ENCODE assay signal across 1 cellular context in the genomic region with DNA sequence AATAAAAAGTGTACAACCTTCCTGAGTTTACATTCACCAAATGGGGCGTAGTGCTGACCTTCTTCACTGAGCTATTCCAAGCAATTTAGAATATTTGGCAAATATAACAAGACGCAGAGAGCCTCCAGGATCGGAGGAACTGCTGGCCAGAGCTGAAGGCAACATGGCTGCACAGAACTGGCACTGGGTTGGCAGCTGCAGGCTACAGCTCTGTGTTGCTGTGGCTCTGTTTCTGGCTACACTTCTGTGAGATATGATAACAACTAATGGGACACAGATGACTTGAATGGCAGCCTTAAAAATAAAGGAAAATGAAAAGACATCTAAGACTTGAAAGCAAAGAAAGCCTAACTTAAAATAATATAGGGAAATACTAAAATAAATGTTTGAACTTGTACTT.
TF ChIP-seq lines count a peak whose summit lies in the region.

No MANE protein-coding gene starts in this region.

TF ChIP-seq in SK-N-SH, 30 proteins besides CTCF, POLR2A, EP300 and RAD21 (continued from another document):
- TF ChIP-seq, protein P1, sequence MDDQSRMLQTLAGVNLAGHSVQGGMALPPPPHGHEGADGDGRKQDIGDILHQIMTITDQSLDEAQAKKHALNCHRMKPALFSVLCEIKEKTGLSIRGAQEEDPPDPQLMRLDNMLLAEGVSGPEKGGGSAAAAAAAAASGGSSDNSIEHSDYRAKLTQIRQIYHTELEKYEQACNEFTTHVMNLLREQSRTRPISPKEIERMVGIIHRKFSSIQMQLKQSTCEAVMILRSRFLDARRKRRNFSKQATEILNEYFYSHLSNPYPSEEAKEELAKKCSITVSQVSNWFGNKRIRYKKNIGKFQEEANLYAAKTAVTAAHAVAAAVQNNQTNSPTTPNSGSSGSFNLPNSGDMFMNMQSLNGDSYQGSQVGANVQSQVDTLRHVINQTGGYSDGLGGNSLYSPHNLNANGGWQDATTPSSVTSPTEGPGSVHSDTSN (IDR thresholded peaks at IDR 0.05) = no peak
- TF ChIP-seq MEF2A (IDR thresholded peaks at IDR 0.05; ENCODE audit: borderline replicate concordance, low read depth) (no peak), GATA2 (CRISPR knock-in tag; IDR thresholded peaks at IDR 0.05) (peak; percentile 70; the same call in 1 of the 2 replicates), ZBTB33 (IDR thresholded peaks at IDR 0.05; ENCODE audit: borderline replicate concordance, low read depth) (no peak), REST (IDR thresholded peaks at IDR 0.05; ENCODE audit: low read depth, low read length) (no peak), TEAD4 (IDR thresholded peaks at IDR 0.05; ENCODE audit: borderline replicate concordance, insufficient read depth) (no peak), GABPA (IDR thresholded peaks at IDR 0.05; ENCODE audit: low read depth) (no peak), TAF1 (IDR thresholded peaks at IDR 0.05; ENCODE audit: borderline replicate concordance, low read depth, low read length) (no peak), RFX5 (IDR thresholded peaks at IDR 0.05; ENCODE audit: low read length) (no peak), SIN3A (IDR thresholded peaks at IDR 0.05; ENCODE audit: borderline replicate concordance, low read depth, low read length) (no peak), CHD2 (IDR thresholded peaks at IDR 0.05; ENCODE audit: low read length, partially characterized antibody) (peak; percentile 79), FOSL2 (IDR thresholded peaks at IDR 0.05; ENCODE audit: borderline replicate concordance, low read depth) (no peak), MAX (IDR thresholded peaks at IDR 0.05; ENCODE audit: low read depth) (no peak), RCOR1 (IDR thresholded peaks at IDR 0.05; ENCODE audit: low read length) (peak; percentile 71), SMC3 (IDR thresholded peaks at IDR 0.05; ENCODE audit: low read depth, low read length) (no peak), NFIC (IDR thresholded peaks at IDR 0.05; ENCODE audit: borderline replicate concordance) (no peak), ELF1 (IDR thresholded peaks at IDR 0.05) (no peak), JUND (IDR thresholded peaks at IDR 0.05) (no peak)
- TF ChIP-seq, protein P2, sequence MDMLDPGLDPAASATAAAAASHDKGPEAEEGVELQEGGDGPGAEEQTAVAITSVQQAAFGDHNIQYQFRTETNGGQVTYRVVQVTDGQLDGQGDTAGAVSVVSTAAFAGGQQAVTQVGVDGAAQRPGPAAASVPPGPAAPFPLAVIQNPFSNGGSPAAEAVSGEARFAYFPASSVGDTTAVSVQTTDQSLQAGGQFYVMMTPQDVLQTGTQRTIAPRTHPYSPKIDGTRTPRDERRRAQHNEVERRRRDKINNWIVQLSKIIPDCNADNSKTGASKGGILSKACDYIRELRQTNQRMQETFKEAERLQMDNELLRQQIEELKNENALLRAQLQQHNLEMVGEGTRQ (IDR thresholded peaks at IDR 0.05; ENCODE audit: borderline replicate concordance, low read depth, low read length) = no peak
